In genomic region chr1:208156310-208156709, GRCh38 we compare ENCODE assay signal across 34 cellular contexts.
"Had no signal": no experiment of that assay in that cellular context is flagged by ENCODE, and none has a peak within 500 bp of the region (broad histone marks: within the 10 kb centered on the region; RNA-seq: fewer than 3 reads in every experiment).

No MANE protein-coding gene starts in this region.

- DNase-seq: Karpas-422, Kasumi-1, MG63, MM.1S, MV-4-11, NCI-H1048, NCI-H1092, NCI-H1092 treated with DMSO at 0.1 percent for 48 hours, NCI-H1105, NCI-H1105 treated with DMSO at 0.1 percent for 48 hours, NCI-H1417, NCI-H1417 treated with DMSO at 0.1 percent for 48 hours, NCI-H1436, NCI-H1436 treated with DMSO at 0.1 percent for 48 hours, NCI-H146, NCI-H1694, NCI-H1694 treated with DMSO at 0.1 percent for 48 hours, NCI-H187, NCI-H187 treated with DMSO at 0.1 percent for 48 hours, NCI-H1930, NCI-H2029, NCI-H2029 treated with DMSO at 0.1 percent for 48 hours, NCI-H2081, NCI-H2081 treated with DMSO at 0.1 percent for 48 hours, NCI-H2107, NCI-H2171, NCI-H2171 treated with DMSO at 0.1 percent for 48 hours, NCI-H2227 treated with DMSO at 0.1 percent for 48 hours, NCI-H226, NCI-H345, NCI-H446, NCI-H446 treated with DMSO at 0.1 percent for 48 hours, NCI-H510A, NCI-H510A treated with DMSO at 0.1 percent for 48 hours had no signal

- H3K27me3 ChIP-seq: MG63 had no signal

- H3K4me3 ChIP-seq: MG63 had no signal

- H3K9me3 ChIP-seq: MG63 had no signal

- H3K36me3 ChIP-seq: MG63 had no signal
